In the genomic region with DNA sequence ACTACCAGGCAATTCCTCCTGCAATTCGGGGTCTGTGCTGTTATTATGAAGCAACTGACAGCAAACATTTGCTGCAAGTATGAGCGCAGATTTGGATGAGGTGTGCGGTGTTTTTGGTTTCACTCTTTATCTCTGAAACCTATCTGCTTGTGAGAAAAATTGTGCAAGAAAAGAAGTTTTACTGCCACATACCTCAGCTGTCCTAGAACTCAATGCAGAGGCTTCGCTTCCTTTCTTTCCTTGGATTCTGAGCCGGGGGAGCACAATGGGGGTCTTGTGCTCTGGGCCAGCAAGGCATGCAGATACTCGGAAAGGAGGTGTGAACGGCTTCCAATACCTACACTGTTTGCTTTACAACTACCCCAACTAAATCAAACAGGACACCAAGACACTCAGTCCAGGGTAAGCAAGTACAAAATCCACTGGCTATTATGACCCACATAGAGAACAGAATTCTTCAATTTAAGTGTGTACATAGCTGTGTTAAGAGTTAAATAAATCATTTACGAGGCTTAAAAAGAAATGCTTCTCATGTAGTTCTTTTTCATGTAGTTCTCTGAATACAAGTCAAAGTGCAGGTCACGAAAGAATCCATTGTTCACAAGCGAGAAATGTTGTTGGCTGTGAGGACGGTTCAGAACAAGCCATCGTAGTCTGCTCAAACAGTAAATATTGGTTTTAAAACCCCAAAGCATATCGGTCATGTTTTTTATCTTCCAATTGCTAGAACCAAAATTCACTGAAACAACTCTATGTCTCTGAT, we compare ENCODE assay signal across 9 cellular contexts. TPM values are rescaled to one million over a fixed set of nuclear protein-coding genes. Genes with fewer than 3 reads are reported as not detected.
DNase-seq lines count a peak whose midpoint lies in the region; ATAC-seq and TF ChIP-seq lines count a peak whose summit lies in the region.
"Had no signal": no experiment of that assay in that cellular context is flagged by ENCODE, and none has a peak within 500 bp of the region (broad histone marks: within the 10 kb centered on the region; RNA-seq: fewer than 3 reads in every experiment).

No MANE protein-coding gene starts in this region.

- TF ChIP-seq CTCF in chondrocyte (IDR thresholded peaks at IDR 0.05) (no peak), type B pancreatic cell (conservative IDR thresholded peaks at IDR 0.05) (no peak)

- no peaks in the 10 kb centered on the region for H3K36me3 ChIP-seq in GM23248 (ENCODE audit: low read depth)

- H3K4me2 ChIP-seq in GM23248 (ENCODE audit: unreplicated experiment): no peak overlapping the region

- ATAC-seq in memory B cell (ENCODE audit: low read depth): no peak
- ATAC-seq: activated CD8-positive, alpha-beta T cell treated with anti-CD3 and anti-CD28 coated beads for 36 hours had no signal

- peaks cover 14% of the 10 kb centered on the region; the same call in 1 of the 2 replicates for H3K27me3 ChIP-seq in GM23248 (replicated peaks; ENCODE audit: insufficient read depth)

- peak; percentile 33 for DNase-seq in NCI-H2029 treated with DMSO at 0.1 percent for 48 hours (lab: John Stamatoyannopoulos, UW)
- DNase-seq in NCI-H2029 (lab: John Stamatoyannopoulos, UW): no peak
- no peak for DNase-seq in chondrocyte (ENCODE audit: low spot score)
- no peak for DNase-seq in memory B cell (ENCODE audit: low spot score in 2 of 2)
- DNase-seq in type B pancreatic cell (ENCODE audit: extremely low spot score, unreplicated experiment): no peak
- no peak for DNase-seq in GM23248
- DNase-seq in stimulated activated naive CD4-positive, alpha-beta T cell (lab: John Stamatoyannopoulos, UW): no peak
- no peak for DNase-seq in dermis blood vessel endothelial cell
- DNase-seq: activated CD8-positive, alpha-beta T cell treated with anti-CD3 and anti-CD28 coated beads for 36 hours had no signal

- H3K27ac Mint-ChIP-seq in chondrocyte (ENCODE audit: unreplicated experiment) (peak overlapping the region; percentile 76), memory B cell (peak overlapping the region; percentile 69), type B pancreatic cell (peak overlapping the region; percentile 91)
- H3K27ac Mint-ChIP-seq: activated CD8-positive, alpha-beta T cell treated with anti-CD3 and anti-CD28 coated beads for 36 hours had no signal

- in situ Hi-C loops in GM23248 (cut with MboI): no loop called here

- H3K9ac ChIP-seq in GM23248: no peak overlapping the region

- H3K9me3 ChIP-seq in GM23248 (ENCODE audit: low read depth): no peaks in the 10 kb centered on the region

- peak overlapping the region; percentile 75 for H3K4me3 Mint-ChIP-seq in chondrocyte (ENCODE audit: unreplicated experiment)
- peak overlapping the region; percentile 77 for H3K4me3 Mint-ChIP-seq in memory B cell
- H3K4me3 Mint-ChIP-seq in type B pancreatic cell: peak overlapping the region; percentile 93
- H3K4me3 Mint-ChIP-seq: activated CD8-positive, alpha-beta T cell treated with anti-CD3 and anti-CD28 coated beads for 36 hours had no signal

- H3K4me1 Mint-ChIP-seq in chondrocyte (ENCODE audit: low read depth) (peaks cover 34% of the 10 kb centered on the region), memory B cell (peaks cover 12% of the 10 kb centered on the region), type B pancreatic cell (ENCODE audit: unreplicated experiment) (peaks cover 50% of the 10 kb centered on the region)

- H3K9me2 ChIP-seq in GM23248 (ENCODE audit: insufficient read depth): no peaks in the 10 kb centered on the region

- no peak overlapping the region for H3K4me3 ChIP-seq in GM23248

- no peak overlapping the region for H3K27ac ChIP-seq in GM23248

- H3K36me3 Mint-ChIP-seq in chondrocyte (ENCODE audit: low read depth) (no peaks in the 10 kb centered on the region), memory B cell (no peaks in the 10 kb centered on the region), type B pancreatic cell (no peaks in the 10 kb centered on the region)

- no peaks in the 10 kb centered on the region for H3K79me2 ChIP-seq in GM23248 (ENCODE audit: insufficient read depth)

- no peaks in the 10 kb centered on the region for H3F3A ChIP-seq in GM23248 (ENCODE audit: insufficient read depth)

- no peak overlapping the region for H2AFZ ChIP-seq in GM23248

- H4K20me1 ChIP-seq in GM23248 (ENCODE audit: insufficient read depth): no peaks in the 10 kb centered on the region

- WGBS in GM23248 (ENCODE audit: low coverage in 1 of 2, low lambda C conversion rate in 2 of 2, missing lambda C conversion rate in 2 of 2), 2 experiments: 55 to 57% methylated on average over 13 of the region's 13 CpGs

- H3K9me3 Mint-ChIP-seq in chondrocyte (ENCODE audit: low read depth) (no peaks in the 10 kb centered on the region), memory B cell (no peaks in the 10 kb centered on the region), type B pancreatic cell (no peaks in the 10 kb centered on the region)
- H3K9me3 Mint-ChIP-seq: activated CD8-positive, alpha-beta T cell treated with anti-CD3 and anti-CD28 coated beads for 36 hours had no signal

- no peaks in the 10 kb centered on the region for H3K4me1 ChIP-seq in GM23248 (ENCODE audit: insufficient read depth)

- H3K27me3 Mint-ChIP-seq in chondrocyte (ENCODE audit: low read depth) (no peaks in the 10 kb centered on the region), memory B cell (peaks cover 9% of the 10 kb centered on the region), type B pancreatic cell (peaks cover 11% of the 10 kb centered on the region)

RNA-seq across cellular contexts. Expression of gene SORBS2, which starts 1.1 kb away (rescaled TPM):
- 41.8 to 105 TPM (median 104 TPM) in 3 replicates for total RNA-seq in chondrocyte
- total RNA-seq in type B pancreatic cell (ENCODE audit: low replicate concordance): 22.6 and 43.2 TPM in 2 replicates
- 0.32 and 5.8 TPM in 2 replicates for total RNA-seq in GM23248 (2014; rRNA removed; shearing (Covaris generic))
- polyA plus RNA-seq in GM23248 (2016; fragmentation: Nextera tagmentation; extraction: Ambion mirVana): 1.5 and 2.3 TPM in 2 replicates
- 104 and 200 TPM in 2 replicates for total RNA-seq in dermis blood vessel endothelial cell
- total RNA-seq: activated CD8-positive, alpha-beta T cell treated with anti-CD3 and anti-CD28 coated beads for 36 hours had no signal
